Comparison of ENCODE assay signal across 16 cellular contexts in genomic region chr11:126422446-126422845, GRCh38.
DNase-seq lines count a peak whose midpoint lies in the region; ATAC-seq and TF ChIP-seq lines count a peak whose summit lies in the region.
"Had no signal": no experiment of that assay in that cellular context is flagged by ENCODE, and none has a peak within 500 bp of the region (broad histone marks: within the 10 kb centered on the region; RNA-seq: fewer than 3 reads in every experiment).

No MANE protein-coding gene starts in this region.

- H3K27ac ChIP-seq in right cardiac atrium (ENCODE audit: low read length): peak overlapping the region; percentile 42
- H3K27ac ChIP-seq in heart left ventricle: peak overlapping the region in 1 of 12 donors; percentile 13
- H3K27ac ChIP-seq in BLaER1 treated with 17β-estradiol and CSF1 and Interleukin-3, amounts not matched to agents 10 nM and 100 nM: no peak overlapping the region
- H3K27ac ChIP-seq in trophoblast cell (ENCODE audit: low read depth, low read length): no peak overlapping the region
- H3K27ac ChIP-seq: C4-2B had no signal

- intact Hi-C loops in right cardiac atrium (cut with DNase I): loop anchor here in 2 of 4 donors (5.0 to 10.0 kb wide), 2 partner anchors 108 to 110 kb away; no protein-coding TSS in a partner anchor
- intact Hi-C loops in heart left ventricle (cut with DNase I): loop anchor here in 2 of 10 donors (5.0 to 10.0 kb wide), 2 partner anchors 105 to 108 kb away; no protein-coding TSS in a partner anchor

- H4K12ac ChIP-seq in trophoblast cell (ENCODE audit: low read depth, low read length): no peak overlapping the region

- H3K79me1 ChIP-seq in trophoblast cell (ENCODE audit: low read length): no peaks in the 10 kb centered on the region

- H2AK5ac ChIP-seq in trophoblast cell (ENCODE audit: low read length): no peak overlapping the region

- DNase-seq in right cardiac atrium: no peak
- no peak for DNase-seq in heart left ventricle
- peak; percentile 61 to 62 for DNase-seq in trophoblast cell
- no peak for DNase-seq in stimulated activated CD4-positive, alpha-beta T cell treated with anti-CD3 and anti-CD28 coated beads, Interleukin-2, amount 100 ng/mL, for 24 hours
- no peak for DNase-seq in activated CD4-positive, alpha-beta T cell treated with anti-CD3 and anti-CD28 coated beads, Interleukin-2, amount 50 U/mL, for 4 hours
- DNase-seq: Caco-2; CD4-positive, CD25-positive, alpha-beta regulatory T cell; CD8-positive, alpha-beta T cell; DMS153; DND-41; H9; HFFc6 had no signal

- H3K4me1 ChIP-seq in right cardiac atrium (ENCODE audit: control insufficient read depth, insufficient read depth, low read length) (peaks cover 22% of the 10 kb centered on the region), heart left ventricle (peaks cover 0 to 67% (median 33%) of the 10 kb centered on the region in 12 donors), trophoblast cell (ENCODE audit: control insufficient read depth in 1 of 2, insufficient read depth in 2 of 2, low read length in 2 of 2) (peaks cover 0 to 3% of the 10 kb centered on the region in 2 experiments)
- H3K4me1 ChIP-seq in BLaER1 treated with 17β-estradiol and CSF1 and Interleukin-3, amounts not matched to agents 10 nM and 100 nM: peaks cover 34 to 94% (median 91%) of the 10 kb centered on the region in 10 experiments

- H2BK5ac ChIP-seq in trophoblast cell (ENCODE audit: low read depth, low read length, poor library complexity): no peak overlapping the region

- peaks cover 0 to 21% (median 0%) of the 10 kb centered on the region in 11 experiments; a peak in 5 of 22 replicates for H4K20me1 ChIP-seq in BLaER1 treated with 17β-estradiol and CSF1 and Interleukin-3, amounts not matched to agents 10 nM and 100 nM

- H3K9ac ChIP-seq in BLaER1 treated with 17β-estradiol and CSF1 and Interleukin-3, amounts not matched to agents 10 nM and 100 nM: no peak overlapping the region
- H3K9ac ChIP-seq in trophoblast cell (ENCODE audit: low read length): no peak overlapping the region

- H4K8ac ChIP-seq in trophoblast cell (ENCODE audit: low read depth, low read length): no peak overlapping the region

- H4K91ac ChIP-seq in trophoblast cell (ENCODE audit: low read depth, low read length): no peak overlapping the region

- H3K9me3 ChIP-seq in right cardiac atrium (ENCODE audit: control insufficient read depth, low read length) (no peaks in the 10 kb centered on the region), heart left ventricle (no peaks in the 10 kb centered on the region), trophoblast cell (ENCODE audit: insufficient read depth, low read depth, low read length) (peaks cover 2% of the 10 kb centered on the region)
- no peaks in the 10 kb centered on the region for H3K9me3 ChIP-seq in BLaER1 treated with 17β-estradiol and CSF1 and Interleukin-3, amounts not matched to agents 10 nM and 100 nM (replicated peaks in 1 of 11)
- H3K9me3 ChIP-seq: Caco-2 had no signal

- H3K18ac ChIP-seq in trophoblast cell (ENCODE audit: low read length): no peak overlapping the region

- TF ChIP-seq POLR2A in heart left ventricle (IDR thresholded peaks at IDR 0.05): no peak

- H2BK120ac ChIP-seq in trophoblast cell (ENCODE audit: insufficient read depth, low read length, poor library complexity): no peak overlapping the region

- H3K4me2 ChIP-seq in BLaER1 treated with 17β-estradiol and CSF1 and Interleukin-3, amounts not matched to agents 10 nM and 100 nM: peak overlapping the region in 8 of 11 experiments; percentile 43 to 96 (median 78); a peak in 13 of 22 replicates
- H3K4me2 ChIP-seq in trophoblast cell (ENCODE audit: low read length): no peak overlapping the region
- H3K4me2 ChIP-seq: GM23338 had no signal

- H3K4ac ChIP-seq in trophoblast cell (ENCODE audit: low read depth, low read length): no peak overlapping the region

- no peak for TF ChIP-seq CTCF in heart left ventricle (IDR thresholded peaks at IDR 0.05)

- WGBS in right cardiac atrium: 86% methylated on average over 2 of the region's 2 CpGs
- WGBS in heart left ventricle, 4 donors: 88 to 92% (median 90%) methylated on average over 2 of the region's 2 CpGs
- no CpG with 5 or more reads among the region's 2 CpGs for WGBS in trophoblast cell (ENCODE audit: extremely low coverage, insufficient coverage, insufficient read length)

- no peaks in the 10 kb centered on the region for H3K27me3 ChIP-seq in right cardiac atrium (ENCODE audit: control insufficient read depth, insufficient read depth)
- H3K27me3 ChIP-seq in heart left ventricle: no peaks in the 10 kb centered on the region
- peaks cover 0 to 56% (median 0%) of the 10 kb centered on the region in 11 experiments; a peak in 5 of 22 replicates for H3K27me3 ChIP-seq in BLaER1 treated with 17β-estradiol and CSF1 and Interleukin-3, amounts not matched to agents 10 nM and 100 nM
- no peaks in the 10 kb centered on the region for H3K27me3 ChIP-seq in trophoblast cell (ENCODE audit: insufficient read depth, low read length)

- no peak overlapping the region for H2AFZ ChIP-seq in trophoblast cell (ENCODE audit: insufficient read depth, low read length, poor library complexity)
- H2AFZ ChIP-seq: GM23338 had no signal

- no peak overlapping the region for H2BK12ac ChIP-seq in trophoblast cell (ENCODE audit: low read length)

- H3K36me3 ChIP-seq in heart left ventricle (no peaks in the 10 kb centered on the region), trophoblast cell (ENCODE audit: control insufficient read depth in 1 of 2, insufficient read depth in 2 of 2, low read length in 2 of 2) (no peaks in the 10 kb centered on the region)
- no peaks in the 10 kb centered on the region for H3K36me3 ChIP-seq in BLaER1 treated with 17β-estradiol and CSF1 and Interleukin-3, amounts not matched to agents 10 nM and 100 nM

- H3K79me2 ChIP-seq in trophoblast cell (ENCODE audit: control insufficient read depth, insufficient read depth, low read length, poor library complexity): no peaks in the 10 kb centered on the region

- no peak for ATAC-seq in right cardiac atrium
- ATAC-seq in heart left ventricle: no peak
- ATAC-seq in GM19455 (IDR thresholded peaks at IDR 0.05; ENCODE audit: unreplicated experiment): no peak
- ATAC-seq: CD8-positive, alpha-beta T cell; GM23338 had no signal

- no peak overlapping the region for H3K23ac ChIP-seq in trophoblast cell (ENCODE audit: low read length)

- no peak overlapping the region for H3K4me3 ChIP-seq in right cardiac atrium (ENCODE audit: low read length)
- H3K4me3 ChIP-seq in heart left ventricle: no peak overlapping the region
- no peak overlapping the region for H3K4me3 ChIP-seq in BLaER1 treated with 17β-estradiol and CSF1 and Interleukin-3, amounts not matched to agents 10 nM and 100 nM
- H3K4me3 ChIP-seq in trophoblast cell (ENCODE audit: low read depth, low read length): no peak overlapping the region
- H3K4me3 ChIP-seq: GM23338 had no signal

- no peak overlapping the region for H3K14ac ChIP-seq in trophoblast cell (ENCODE audit: low read length)

Comparison
In these comparisons a context has a peak if more than half of its experiments do, and no peak if none do; other contexts are left out.
1. DNase-seq: peak in trophoblast cell (2 of 2); none in right cardiac atrium (0 of 3), heart left ventricle (0 of 5), stimulated activated CD4-positive, alpha-beta T cell treated with anti-CD3 and anti-CD28 coated beads, Interleukin-2, amount 100 ng/mL, for 24 hours (0 of 2) and activated CD4-positive, alpha-beta T cell treated with anti-CD3 and anti-CD28 coated beads, Interleukin-2, amount 50 U/mL, for 4 hours (0 of 2).